In genomic region chr17:40498281-40499084, GRCh38 we compare ENCODE assay signal across 11 cellular contexts. TPM values are rescaled to one million over a fixed set of nuclear protein-coding genes. Genes with fewer than 3 reads are reported as not detected.
DNase-seq lines count a peak whose midpoint lies in the region; ATAC-seq and TF ChIP-seq lines count a peak whose summit lies in the region.
"Had no signal": no experiment of that assay in that cellular context is flagged by ENCODE, and none has a peak within 500 bp of the region (broad histone marks: within the 10 kb centered on the region; RNA-seq: fewer than 3 reads in every experiment).

No MANE protein-coding gene starts in this region.

- no peaks in the 10 kb centered on the region for H3K36me3 ChIP-seq in uterus

- no peaks in the 10 kb centered on the region for H3K27me3 ChIP-seq in uterus

- DNase-seq in NCI-H510A treated with DMSO at 0.1 percent for 48 hours (lab: John Stamatoyannopoulos, UW) (peak; percentile 65), NCI-H510A (lab: John Stamatoyannopoulos, UW) (no peak), WTC11 (ENCODE audit: low spot score) (no peak), lower leg skin (ENCODE audit: low spot score in 2 of 2) (no peak), uterus (no peak), NAMALWA (ENCODE audit: low spot score) (no peak)
- DNase-seq: activated naive CD4-positive, alpha-beta T cell treated with anti-CD3 and anti-CD28 coated beads for 36 hours; naive thymus-derived CD8-positive, alpha-beta T cell; stimulated activated naive B cell treated with anti-CD40 and anti-IgM and Interleukin-4, amounts not matched to agents 10 μg/mL and 1 μg/mL and 100 μg/mL, for 72 hours had no signal

- no peaks in the 10 kb centered on the region for H3K36me3 Mint-ChIP-seq in WTC11
- H3K36me3 Mint-ChIP-seq: naive thymus-derived CD8-positive, alpha-beta T cell had no signal

- CTCF ChIA-PET in WTC11 (lab: Charles Lee): interaction anchor here (0.6 to 8.1 kb wide), 17 partner anchors 8 to 279 kb away, joined by 3 to 74 read pairs (median 4); partner anchors contain the start of gene WIPF2

- H3K27ac ChIP-seq in uterus: peak overlapping the region; percentile 42 to 79

- TF ChIP-seq POLR2A in lower leg skin (IDR thresholded peaks at IDR 0.05) (no peak), uterus (IDR thresholded peaks at IDR 0.05) (no peak)

- peak overlapping the region; percentile 11 for H3K4me3 ChIP-seq in lower leg skin (ENCODE audit: low read depth, poor library complexity, severe bottlenecking)
- no peak overlapping the region for H3K4me3 ChIP-seq in uterus

- no peaks in the 10 kb centered on the region; the same call in 1 of the 2 replicates for H3K27me3 Mint-ChIP-seq in WTC11 (ENCODE audit: low read depth)

- H3K9me3 Mint-ChIP-seq in WTC11: peaks cover 5% of the 10 kb centered on the region
- H3K9me3 Mint-ChIP-seq: activated naive CD4-positive, alpha-beta T cell treated with anti-CD3 and anti-CD28 coated beads for 36 hours; naive thymus-derived CD8-positive, alpha-beta T cell; stimulated activated naive B cell treated with anti-CD40 and anti-IgM and Interleukin-4, amounts not matched to agents 10 μg/mL and 1 μg/mL and 100 μg/mL, for 72 hours had no signal

- 42 to 53% methylated on average over 9 of the region's 9 CpGs for WGBS in lower leg skin, 2 donors

- H3K9me3 ChIP-seq in uterus: no peaks in the 10 kb centered on the region

- H3K27ac Mint-ChIP-seq in WTC11: peak overlapping the region; percentile 63
- H3K27ac Mint-ChIP-seq: activated naive CD4-positive, alpha-beta T cell treated with anti-CD3 and anti-CD28 coated beads for 36 hours; stimulated activated naive B cell treated with anti-CD40 and anti-IgM and Interleukin-4, amounts not matched to agents 10 μg/mL and 1 μg/mL and 100 μg/mL, for 72 hours had no signal

- no peaks in the 10 kb centered on the region for H3K4me1 ChIP-seq in uterus

- no peak for TF ChIP-seq CTCF in WTC11 (IDR thresholded peaks at IDR 0.05)
- TF ChIP-seq CTCF in lower leg skin (IDR thresholded peaks at IDR 0.05): no peak
- no peak for TF ChIP-seq CTCF in uterus (IDR thresholded peaks at IDR 0.05)

- POLR2A ChIA-PET in WTC11 (lab: Charles Lee): interaction anchor here (1.7 to 2.3 kb wide), 2 partner anchors 8 to 22 kb away, joined by 4 to 10 read pairs; no protein-coding TSS in a partner anchor

- H3K4me3 Mint-ChIP-seq in WTC11: no peak overlapping the region
- H3K4me3 Mint-ChIP-seq: activated naive CD4-positive, alpha-beta T cell treated with anti-CD3 and anti-CD28 coated beads for 36 hours; naive thymus-derived CD8-positive, alpha-beta T cell; stimulated activated naive B cell treated with anti-CD40 and anti-IgM and Interleukin-4, amounts not matched to agents 10 μg/mL and 1 μg/mL and 100 μg/mL, for 72 hours had no signal

- peaks cover 47% of the 10 kb centered on the region for H3K4me1 Mint-ChIP-seq in WTC11

- ATAC-seq in WTC11: no peak
- no peak for ATAC-seq in GM19455 (IDR thresholded peaks at IDR 0.05; ENCODE audit: unreplicated experiment)
- no peak for ATAC-seq in GM19328 (IDR thresholded peaks at IDR 0.05; ENCODE audit: unreplicated experiment)
- ATAC-seq: naive thymus-derived CD8-positive, alpha-beta T cell; stimulated activated naive B cell treated with anti-CD40 and anti-IgM and Interleukin-4, amounts not matched to agents 10 μg/mL and 1 μg/mL and 100 μg/mL, for 72 hours had no signal

- intact Hi-C loops in lower leg skin (cut with DNase I; ENCODE audit: low total_unique reads): no loop called here
- intact Hi-C loops in uterus (cut with DNase I; ENCODE audit: low total_unique reads): no loop called here

TF ChIP-seq in WTC11, 78 proteins besides CTCF, POLR2A, EP300 and RAD21 (continues in another document):
- TF ChIP-seq ARID4B (CRISPR knock-in tag; IDR thresholded peaks at IDR 0.05; ENCODE audit: borderline replicate concordance) (no peak), PRRX2 (CRISPR knock-in tag; IDR thresholded peaks at IDR 0.05) (no peak), SMAD3 (CRISPR knock-in tag; IDR thresholded peaks at IDR 0.05; ENCODE audit: borderline replicate concordance) (no peak), ERG (CRISPR knock-in tag; IDR thresholded peaks at IDR 0.05) (no peak), MAX (CRISPR knock-in tag; IDR thresholded peaks at IDR 0.05) (no peak), SP1 (CRISPR knock-in tag; conservative IDR thresholded peaks at IDR 0.05) (no peak), ATF2 (CRISPR knock-in tag; IDR thresholded peaks at IDR 0.05; ENCODE audit: borderline replicate concordance, low read depth) (no peak), IRF1 (CRISPR knock-in tag; IDR thresholded peaks at IDR 0.05) (no peak), NR3C1 (CRISPR knock-in tag; conservative IDR thresholded peaks at IDR 0.05; ENCODE audit: low read depth) (no peak), CREB1 (CRISPR knock-in tag; IDR thresholded peaks at IDR 0.05) (no peak)

RNA-seq across cellular contexts. Expression of gene TNS4, which starts 2.9 kb away (rescaled TPM):
- total RNA-seq in WTC11 (2021) (0.55 to 0.87 TPM (median 0.80 TPM) in 3 replicates), lower leg skin (1,000 to 10,000 TPM in 1 of 4 donors, 100 to 1,000 TPM in 3; 413 to 1,865 (median 485) TPM), uterus (1 to 10 TPM in 1 of 4 donors, under 1 TPM in 2, not detected in 1; 0.09 to 2.6 (median 0.28) TPM)
- total RNA-seq: naive thymus-derived CD8-positive, alpha-beta T cell had no signal

RNA-seq across cellular contexts. Expression of gene IGFBP4, which starts 55.2 kb away (rescaled TPM):
- total RNA-seq in WTC11 (2021) (155 to 172 TPM (median 162 TPM) in 3 replicates), lower leg skin (10 to 100 TPM; 35.1 to 90.4 (median 39.6) TPM), uterus (1,000 to 10,000 TPM in 1 of 4 donors, 100 to 1,000 TPM in 3; 331 to 1,351 (median 418) TPM)

Comparison
In these comparisons a context has a peak if more than half of its experiments do, and no peak if none do; other contexts are left out.
1. RNA of gene TNS4, which starts 2.9 kb away (total RNA-seq): 413 to 1,865 TPM in lower leg skin; 0.55 to 0.87 TPM in WTC11 and 0.09 to 2.6 TPM in uterus; every median in the first group is over 100 times any median in the second.